19 cellular contexts compared by ENCODE assay signal in genomic region chr3:21054064-21054463, GRCh38.
"Had no signal": no experiment of that assay in that cellular context is flagged by ENCODE, and none has a peak within 500 bp of the region (broad histone marks: within the 10 kb centered on the region; RNA-seq: fewer than 3 reads in every experiment).

No MANE protein-coding gene starts in this region.

- H3K4me3 ChIP-seq: hepatocyte, prostate gland, spleen, thyroid gland had no signal

- H3K4me3 Mint-ChIP-seq: dendritic cell treated with granulocyte-macrophage colony-stimulating factor and Interleukin-4, amounts not matched to agents 40 ng/mL and 50 ng/mL, for 4 days; effector memory CD8-positive, alpha-beta T cell; naive thymus-derived CD4-positive, alpha-beta T cell; nephron progenitor cell; type B pancreatic cell had no signal

- H3K9me3 ChIP-seq: prostate gland, thyroid gland had no signal

- ATAC-seq: effector memory CD8-positive, alpha-beta T cell; left colon; naive thymus-derived CD4-positive, alpha-beta T cell; sciatic nerve had no signal

- H3K9me3 Mint-ChIP-seq: nephron progenitor cell had no signal

- H3K27me3 ChIP-seq: hepatocyte, spleen, thyroid gland had no signal

- DNase-seq: cerebellar nuclear complex; effector memory CD8-positive, alpha-beta T cell; glutamatergic neuron; left colon; mammary epithelial cell; naive thymus-derived CD4-positive, alpha-beta T cell; nephron progenitor cell; spleen; stimulated activated CD4-positive, alpha-beta T cell treated with anti-CD3 and anti-CD28 coated beads, Interleukin-15, amount 100 ng/mL, for 24 hours; stimulated activated CD4-positive, alpha-beta T cell treated with anti-CD3 and anti-CD28 coated beads, Interleukin-1b, Interleukin-23, amount 100 ng/mL, for 48 hours; stimulated activated CD4-positive, alpha-beta T cell treated with anti-CD3 and anti-CD28 coated beads, Interleukin-4, amount 100 ng/mL, for 4 hours; stimulated activated naive CD4-positive, alpha-beta T cell; thyroid gland had no signal

- H3K27ac Mint-ChIP-seq: dendritic cell treated with granulocyte-macrophage colony-stimulating factor and Interleukin-4, amounts not matched to agents 40 ng/mL and 50 ng/mL, for 4 days; effector memory CD8-positive, alpha-beta T cell; naive thymus-derived CD4-positive, alpha-beta T cell; nephron progenitor cell; type B pancreatic cell had no signal

- H3K4me1 ChIP-seq: parathyroid adenoma, prostate gland, spleen, thyroid gland had no signal

- H3K4me1 Mint-ChIP-seq: naive thymus-derived CD4-positive, alpha-beta T cell; nephron progenitor cell had no signal

- H3K27ac ChIP-seq: hepatocyte, parathyroid adenoma, prostate gland, thyroid gland had no signal

- H3K36me3 ChIP-seq: prostate gland, spleen, thyroid gland had no signal

- H3K27me3 Mint-ChIP-seq: dendritic cell treated with granulocyte-macrophage colony-stimulating factor and Interleukin-4, amounts not matched to agents 40 ng/mL and 50 ng/mL, for 4 days; effector memory CD8-positive, alpha-beta T cell; naive thymus-derived CD4-positive, alpha-beta T cell; type B pancreatic cell had no signal
